24 cellular contexts compared by ENCODE assay signal in genomic region chr5:174500636-174501035, GRCh38.
"Had no signal": no experiment of that assay in that cellular context is flagged by ENCODE, and none has a peak within 500 bp of the region (broad histone marks: within the 10 kb centered on the region; RNA-seq: fewer than 3 reads in every experiment).

No MANE protein-coding gene starts in this region.

- DNase-seq: effector CD4-positive, alpha-beta T cell; foreskin keratinocyte; glutamatergic neuron; heart right ventricle; hippocampal formation; left cardiac atrium; left lung; mesendoderm; midbrain; naive thymus-derived CD4-positive, alpha-beta T cell; nephron progenitor cell; ovary; right lobe of liver; stimulated activated CD4-positive, alpha-beta T cell treated with anti-CD3 and anti-CD28 coated beads, Interleukin-12 subunit alpha, Interleukin-12 subunit beta, amount 100 ng/mL, for 4 hours; stimulated activated CD4-positive, alpha-beta T cell treated with anti-CD3 and anti-CD28 coated beads, Interleukin-2, amount 100 ng/mL, for 24 hours; stimulated activated CD4-positive, alpha-beta T cell treated with anti-CD3 and anti-CD28 coated beads, Interleukin-4, amount 100 ng/mL, for 24 hours; stimulated activated naive CD4-positive, alpha-beta T cell treated with Interleukin-2 at 50 U/mL for 16 hours; stomach; testis; tibial artery had no signal

- H3K27ac Mint-ChIP-seq: naive thymus-derived CD4-positive, alpha-beta T cell; nephron progenitor cell; stimulated activated effector memory CD8-positive, alpha-beta T cell treated with anti-CD3 and anti-CD28 coated beads, Interleukin-12 subunit alpha, Interleukin-12 subunit beta, amount 100 ng/mL, for 72 hours; type B pancreatic cell had no signal

- H3K36me3 Mint-ChIP-seq: stimulated activated effector memory CD8-positive, alpha-beta T cell treated with anti-CD3 and anti-CD28 coated beads, Interleukin-12 subunit alpha, Interleukin-12 subunit beta, amount 100 ng/mL, for 72 hours; type B pancreatic cell had no signal

- H3K4me1 Mint-ChIP-seq: stimulated activated effector memory CD8-positive, alpha-beta T cell treated with anti-CD3 and anti-CD28 coated beads, Interleukin-12 subunit alpha, Interleukin-12 subunit beta, amount 100 ng/mL, for 72 hours had no signal

- ATAC-seq: esophagus mucosa; foreskin keratinocyte; gastroesophageal sphincter; heart right ventricle; left cardiac atrium; left lung; naive thymus-derived CD4-positive, alpha-beta T cell; right lobe of liver; stimulated activated effector memory CD8-positive, alpha-beta T cell treated with anti-CD3 and anti-CD28 coated beads, Interleukin-12 subunit alpha, Interleukin-12 subunit beta, amount 100 ng/mL, for 72 hours had no signal

- H3K4me3 Mint-ChIP-seq: naive thymus-derived CD4-positive, alpha-beta T cell; nephron progenitor cell; stimulated activated effector memory CD8-positive, alpha-beta T cell treated with anti-CD3 and anti-CD28 coated beads, Interleukin-12 subunit alpha, Interleukin-12 subunit beta, amount 100 ng/mL, for 72 hours; type B pancreatic cell had no signal
